11 cellular contexts compared by ENCODE assay signal in genomic region chr20:63027425-63028389, GRCh38. TPM values are rescaled to one million over a fixed set of nuclear protein-coding genes. Genes with fewer than 3 reads are reported as not detected.
DNase-seq lines count a peak whose midpoint lies in the region; ATAC-seq and TF ChIP-seq lines count a peak whose summit lies in the region.
"Had no signal": no experiment of that assay in that cellular context is flagged by ENCODE, and none has a peak within 500 bp of the region (broad histone marks: within the 10 kb centered on the region; RNA-seq: fewer than 3 reads in every experiment).

No MANE protein-coding gene starts in this region.

- no peaks in the 10 kb centered on the region for H3K9me3 ChIP-seq in CD8-positive, alpha-beta T cell (ENCODE audit: low read length)
- no peaks in the 10 kb centered on the region for H3K9me3 ChIP-seq in PC-3 (ENCODE audit: low read length)
- H3K9me3 ChIP-seq: ascending aorta had no signal

- H3K36me3 ChIP-seq in CD8-positive, alpha-beta T cell (ENCODE audit: insufficient read depth, low read length), result no peaks in the 10 kb centered on the region
- H3K36me3 ChIP-seq in PC-3 (ENCODE audit: low read depth, low read length), result no peaks in the 10 kb centered on the region
- H3K36me3 ChIP-seq: ascending aorta had no signal

- H3F3A ChIP-seq in PC-3 (ENCODE audit: low read length, unreplicated experiment), result no peaks in the 10 kb centered on the region

- H3K9me3 Mint-ChIP-seq in CD8-positive, alpha-beta T cell, result no peaks in the 10 kb centered on the region

- H3K4me1 ChIP-seq in CD8-positive, alpha-beta T cell (ENCODE audit: insufficient read depth, low read length), result peaks cover 23% of the 10 kb centered on the region
- H3K4me1 ChIP-seq in PC-3 (ENCODE audit: insufficient read depth, low read length), result no peaks in the 10 kb centered on the region
- H3K4me1 ChIP-seq: ascending aorta had no signal

- H3K4me1 Mint-ChIP-seq in CD8-positive, alpha-beta T cell (ENCODE audit: low read depth), result peaks cover 26% of the 10 kb centered on the region

- peak; percentile 56 for ATAC-seq in CD8-positive, alpha-beta T cell
- ATAC-seq in PC-3 (peak; percentile 45), HG02763 (IDR thresholded peaks at IDR 0.05; ENCODE audit: unreplicated experiment) (no peak), GM21390 (IDR thresholded peaks at IDR 0.05; ENCODE audit: unreplicated experiment) (no peak)

- H4K20me1 ChIP-seq in PC-3 (ENCODE audit: low read length), result no peaks in the 10 kb centered on the region

- BruUV-seq in PC-3 (replicated peaks; lab: Mats Ljungman, UMichigan), result no TSS peak

- H3K4me2 ChIP-seq in PC-3 (ENCODE audit: low read length), result no peak overlapping the region

- peak in 2 of 7 experiments; percentile 20 to 48 for DNase-seq in CD8-positive, alpha-beta T cell
- DNase-seq in PC-3, result peak; percentile 41
- DNase-seq in kidney tubule cell (ENCODE audit: low spot score), result peak; percentile 35
- DNase-seq in KBM-7, result no peak
- DNase-seq in SIG-M5 treated with dmso at 0.1 percent for 504 hours (lab: John Stamatoyannopoulos, UW; ENCODE audit: unreplicated experiment), result no peak

- in situ Hi-C loops in KBM-7 (cut with MboI; ENCODE audit: low pct_unique_long_range_greater_than_20kb, low sequenced_read_pairs), result no loop called here

- H3K27me3 ChIP-seq in CD8-positive, alpha-beta T cell (ENCODE audit: insufficient read depth, low read length), result peaks cover 4% of the 10 kb centered on the region
- peaks cover 72% of the 10 kb centered on the region for H3K27me3 ChIP-seq in PC-3 (ENCODE audit: low read length)

- POLR2A ChIA-PET in CD8-positive, alpha-beta T cell (lab: Charles Lee), result no interaction called here
- POLR2A ChIA-PET in PC-3 (lab: Charles Lee; ENCODE audit: unreplicated experiment), result no interaction called here

- H3K9ac ChIP-seq in PC-3 (ENCODE audit: low read length), result no peak overlapping the region

- peaks cover 10% of the 10 kb centered on the region for H3K27me3 Mint-ChIP-seq in CD8-positive, alpha-beta T cell (ENCODE audit: low read depth)

- no peaks in the 10 kb centered on the region for H3K36me3 Mint-ChIP-seq in CD8-positive, alpha-beta T cell

- H3K27ac Mint-ChIP-seq in CD8-positive, alpha-beta T cell, result no peak overlapping the region

- intact Hi-C loops in CD8-positive, alpha-beta T cell (cut with DNase I, micrococcal nuclease), result no loop called here
- intact Hi-C loops in PC-3 (cut with micrococcal nuclease), result no loop called here

- TF ChIP-seq CTCF in CD8-positive, alpha-beta T cell (IDR thresholded peaks at IDR 0.05), result no peak
- TF ChIP-seq CTCF in PC-3 (conservative IDR thresholded peaks at IDR 0.05; ENCODE audit: low read depth, low read length), result no peak

- no peak overlapping the region for H3K4me3 ChIP-seq in CD8-positive, alpha-beta T cell (ENCODE audit: low read depth, low read length)
- H3K4me3 ChIP-seq in GM08714 (ENCODE audit: low read length) (peak overlapping the region; percentile 16; the same call in 1 of the 2 replicates), PC-3 (ENCODE audit: low read length) (no peak overlapping the region)
- H3K4me3 ChIP-seq: ascending aorta had no signal

- H3K79me2 ChIP-seq in PC-3 (ENCODE audit: low read length), result no peaks in the 10 kb centered on the region

- CTCF ChIA-PET in CD8-positive, alpha-beta T cell (lab: Charles Lee), result interaction anchor here (0.7 to 1.0 kb wide), 2 partner anchors 18 to 128 kb away, joined by 3 read pairs; no protein-coding TSS in a partner anchor
- CTCF ChIA-PET in PC-3 (lab: Charles Lee), result no interaction called here

- H3K27ac ChIP-seq in CD8-positive, alpha-beta T cell (ENCODE audit: low read depth, low read length), result no peak overlapping the region
- no peak overlapping the region for H3K27ac ChIP-seq in PC-3 (ENCODE audit: low read length)
- H3K27ac ChIP-seq: ascending aorta had no signal

- H2AFZ ChIP-seq in PC-3 (ENCODE audit: low read length), result no peak overlapping the region

- H3K9me2 ChIP-seq in PC-3 (replicated peaks; ENCODE audit: low read length), result no peaks in the 10 kb centered on the region

- peak overlapping the region; percentile 67 for H3K4me3 Mint-ChIP-seq in CD8-positive, alpha-beta T cell

RNA-seq across cellular contexts. Expression of gene BHLHE23, which starts 20.9 kb away (rescaled TPM):
- total RNA-seq in CD8-positive, alpha-beta T cell, result under 1 TPM in 1 of 2 experiments, not detected in 1; 0.44 TPM
- not detected in 2 replicates for total RNA-seq in PC-3 (2014; rRNA removed)
- total RNA-seq: ascending aorta, renal cortical epithelial cell, subcutaneous adipose tissue had no signal

Comparison
In these comparisons a context has a peak if more than half of its experiments do, and no peak if none do; other contexts are left out.
1. ATAC-seq: peak in CD8-positive, alpha-beta T cell (single experiment) and PC-3 (single experiment); none in HG02763 (single experiment) and GM21390 (single experiment).
2. DNase-seq: peak in PC-3 (single experiment) and kidney tubule cell (single experiment); none in KBM-7 (single experiment) and SIG-M5 treated with dmso at 0.1 percent for 504 hours (single experiment).